Comparison of ENCODE assay signal across 29 cellular contexts in the genomic region with DNA sequence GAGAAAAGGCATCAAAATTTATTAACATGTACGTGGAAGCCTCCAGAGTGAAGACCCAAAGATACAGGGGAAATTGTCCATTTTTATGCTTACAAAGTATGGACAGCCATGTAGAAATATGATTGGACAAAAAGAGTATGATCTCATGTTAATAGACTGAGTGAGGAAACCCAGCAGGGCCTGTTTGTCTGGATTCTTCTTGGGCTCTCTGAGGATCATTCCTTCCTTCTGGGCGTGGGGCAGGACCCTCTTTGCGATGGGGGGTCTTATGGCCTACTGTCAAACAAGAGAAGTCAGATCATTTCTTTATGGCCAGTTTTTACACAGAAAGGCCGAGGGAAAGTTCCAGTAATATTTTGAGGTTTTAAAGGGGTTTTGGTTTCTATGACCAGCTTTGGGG.
DNase-seq lines count a peak whose midpoint lies in the region; ATAC-seq and TF ChIP-seq lines count a peak whose summit lies in the region.
"Had no signal": no experiment of that assay in that cellular context is flagged by ENCODE, and none has a peak within 500 bp of the region (broad histone marks: within the 10 kb centered on the region; RNA-seq: fewer than 3 reads in every experiment).

No MANE protein-coding gene starts in this region.

- H3K4me2 ChIP-seq in GM23338, result no peak overlapping the region

- no peak overlapping the region for H2AFZ ChIP-seq in GM23338

- ATAC-seq in GM23338 (no peak), activated B cell treated with CpG ODN at 0.5 μM for 24 hours (ENCODE audit: low read depth) (no peak)
- ATAC-seq: left lobe of liver; naive thymus-derived CD8-positive, alpha-beta T cell had no signal

- no peaks in the 10 kb centered on the region for H3K9me2 ChIP-seq in GM23338 (ENCODE audit: insufficient read depth)

- H3K36me3 Mint-ChIP-seq in GM23338 (ENCODE audit: low read depth) (no peaks in the 10 kb centered on the region), activated B cell treated with CpG ODN at 0.5 μM for 24 hours (ENCODE audit: low read depth) (peaks cover 56% of the 10 kb centered on the region), progenitor cell of endocrine pancreas (ENCODE audit: insufficient read depth) (peaks cover 1% of the 10 kb centered on the region)

- POLR2A ChIA-PET in activated B cell treated with CpG ODN at 0.5 μM for 24 hours (lab: Charles Lee), result no interaction called here

- H3K27me3 Mint-ChIP-seq in GM23338 (ENCODE audit: insufficient read depth, low read depth, poor library complexity), result peaks cover 2% of the 10 kb centered on the region
- H3K27me3 Mint-ChIP-seq in activated B cell treated with CpG ODN at 0.5 μM for 24 hours, result no peaks in the 10 kb centered on the region
- H3K27me3 Mint-ChIP-seq in progenitor cell of endocrine pancreas, result no peaks in the 10 kb centered on the region
- H3K27me3 Mint-ChIP-seq: activated naive CD4-positive, alpha-beta T cell treated with anti-CD3 and anti-CD28 coated beads, Interleukin-2, amount 50 U/mL, for 24 hours; naive thymus-derived CD8-positive, alpha-beta T cell; stimulated activated naive CD8-positive, alpha-beta T cell treated with anti-CD3 and anti-CD28 coated beads, Interleukin-15, Interleukin-2, amounts not matched to agents 100 ng/mL and 50 ng/mL, for 24 hours had no signal

- DNase-seq in GM23338 (ENCODE audit: low spot score) (no peak), activated B cell treated with CpG ODN at 0.5 μM for 24 hours (no peak), progenitor cell of endocrine pancreas (ENCODE audit: low spot score, unreplicated experiment) (no peak), WERI-Rb-1 (no peak), NCI-H1436 treated with DMSO at 0.1 percent for 48 hours (lab: John Stamatoyannopoulos, UW) (no peak), OCI-M2 (lab: John Stamatoyannopoulos, UW; ENCODE audit: unreplicated experiment) (no peak)
- DNase-seq in effector CD8-positive, alpha-beta T cell (lab: John Stamatoyannopoulos, UW), result no peak
- DNase-seq: activated CD4-positive, alpha-beta T cell treated with anti-CD3 and anti-CD28 coated beads for 4 hours; amniotic stem cell; brain microvascular endothelial cell; DMS153; erythroblast; IMR-90; midbrain; naive thymus-derived CD8-positive, alpha-beta T cell; NCI-H1436; NCI-H345; NCI-H774; pancreas; retina; SJCRH30; small intestine; SW 1271; transverse colon had no signal

- H3K27ac ChIP-seq in GM23338 (ENCODE audit: low read depth) (0 out of 2 replicates have a peak overlapping the region, but pooled peaks have one; percentile 2), mesodermal cell (ENCODE audit: low read depth, low read length, severe bottlenecking) (peak overlapping the region; percentile 63), WERI-Rb-1 (no peak overlapping the region)
- H3K27ac ChIP-seq: brain microvascular endothelial cell, pancreas, transverse colon had no signal

- TF ChIP-seq CTCF in GM23338 (conservative IDR thresholded peaks at IDR 0.05; ENCODE audit: low read depth in 2 of 2) (no peak), activated B cell treated with CpG ODN at 0.5 μM for 24 hours (IDR thresholded peaks at IDR 0.05) (no peak), progenitor cell of endocrine pancreas (IDR thresholded peaks at IDR 0.05; ENCODE audit: unreplicated experiment) (no peak), WERI-Rb-1 (IDR thresholded peaks at IDR 0.05; ENCODE audit: low read depth, low read length) (no peak)

- no peaks in the 10 kb centered on the region for H3F3A ChIP-seq in GM23338 (replicated peaks; ENCODE audit: low read depth)

- H3K27me3 ChIP-seq in GM23338 (ENCODE audit: insufficient read depth), result no peaks in the 10 kb centered on the region
- no peaks in the 10 kb centered on the region for H3K27me3 ChIP-seq in WERI-Rb-1 (ENCODE audit: insufficient read depth, low read depth, severe bottlenecking)
- H3K27me3 ChIP-seq: brain microvascular endothelial cell, pancreas, SJCRH30, transverse colon had no signal

- H3K36me3 ChIP-seq in GM23338 (ENCODE audit: insufficient read depth) (no peaks in the 10 kb centered on the region), mesodermal cell (ENCODE audit: control insufficient read depth, insufficient read depth, low read length) (peaks cover 37% of the 10 kb centered on the region), WERI-Rb-1 (peaks cover 59% of the 10 kb centered on the region)
- H3K36me3 ChIP-seq: brain microvascular endothelial cell, pancreas, transverse colon had no signal

- H3K9me3 ChIP-seq in mesodermal cell (ENCODE audit: control insufficient read depth, low read length) (no peaks in the 10 kb centered on the region), WERI-Rb-1 (ENCODE audit: severe bottlenecking) (no peaks in the 10 kb centered on the region)
- H3K9me3 ChIP-seq: pancreas, SJCRH30, transverse colon had no signal

- H3K4me1 Mint-ChIP-seq in GM23338, result peaks cover 55% of the 10 kb centered on the region
- H3K4me1 Mint-ChIP-seq in activated B cell treated with CpG ODN at 0.5 μM for 24 hours, result peaks cover 25% of the 10 kb centered on the region
- peaks cover 40% of the 10 kb centered on the region for H3K4me1 Mint-ChIP-seq in progenitor cell of endocrine pancreas (ENCODE audit: low read depth)

- H3K9me3 Mint-ChIP-seq in GM23338 (no peaks in the 10 kb centered on the region), activated B cell treated with CpG ODN at 0.5 μM for 24 hours (no peaks in the 10 kb centered on the region), progenitor cell of endocrine pancreas (ENCODE audit: low read depth) (no peaks in the 10 kb centered on the region)
- H3K9me3 Mint-ChIP-seq: activated naive CD4-positive, alpha-beta T cell treated with anti-CD3 and anti-CD28 coated beads, Interleukin-2, amount 50 U/mL, for 24 hours; activated T-helper 2 cell treated with anti-CD3 and anti-CD28 coated beads, Interferon-gamma antibody, Interleukin-2, Interleukin-4, amounts not matched to agents 10 μg/mL and 5 μg/mL and 100 μg/mL, durations not matched to agents 14 hours and 24 hours and 36 hours; naive thymus-derived CD8-positive, alpha-beta T cell; stimulated activated naive CD8-positive, alpha-beta T cell treated with anti-CD3 and anti-CD28 coated beads, Interleukin-15, Interleukin-2, amounts not matched to agents 100 ng/mL and 50 ng/mL, for 24 hours had no signal

- H3K4me3 Mint-ChIP-seq in GM23338 (no peak overlapping the region), activated B cell treated with CpG ODN at 0.5 μM for 24 hours (no peak overlapping the region), progenitor cell of endocrine pancreas (ENCODE audit: low read depth) (no peak overlapping the region)
- H3K4me3 Mint-ChIP-seq: activated naive CD4-positive, alpha-beta T cell treated with anti-CD3 and anti-CD28 coated beads, Interleukin-2, amount 50 U/mL, for 24 hours; naive thymus-derived CD8-positive, alpha-beta T cell; stimulated activated naive CD8-positive, alpha-beta T cell treated with anti-CD3 and anti-CD28 coated beads, Interleukin-15, Interleukin-2, amounts not matched to agents 100 ng/mL and 50 ng/mL, for 24 hours had no signal

- H3K4me3 ChIP-seq in GM23338 (no peak overlapping the region), mesodermal cell (ENCODE audit: extremely low read depth, insufficient read depth, low read length, poor library complexity, severe bottlenecking) (no peak overlapping the region), WERI-Rb-1 (ENCODE audit: low read depth, low read length) (no peak overlapping the region)
- H3K4me3 ChIP-seq: pancreas, SJCRH30, transverse colon had no signal

- H3K4me1 ChIP-seq in GM23338 (ENCODE audit: insufficient read depth) (peaks cover 54% of the 10 kb centered on the region), mesodermal cell (ENCODE audit: control insufficient read depth, insufficient read depth, low read length, poor library complexity, severe bottlenecking) (peaks cover 54% of the 10 kb centered on the region)

- 95 to 100% methylated on average over 2 to 3 of the region's 4 CpGs for WGBS in mesodermal cell (ENCODE audit: insufficient coverage in 2 of 2), 2 experiments

- no peaks in the 10 kb centered on the region for H4K20me1 ChIP-seq in GM23338 (replicated peaks; ENCODE audit: insufficient read depth)

- no peaks in the 10 kb centered on the region for H3K79me2 ChIP-seq in GM23338 (replicated peaks; ENCODE audit: insufficient read depth)

- H3K27ac Mint-ChIP-seq in GM23338 (0 out of 2 replicates have a peak overlapping the region, but pooled peaks have one; percentile 22), activated B cell treated with CpG ODN at 0.5 μM for 24 hours (peak overlapping the region; percentile 50), progenitor cell of endocrine pancreas (peak overlapping the region; percentile 90)
- H3K27ac Mint-ChIP-seq: activated naive CD4-positive, alpha-beta T cell treated with anti-CD3 and anti-CD28 coated beads, Interleukin-2, amount 50 U/mL, for 24 hours; activated T-helper 2 cell treated with anti-CD3 and anti-CD28 coated beads, Interferon-gamma antibody, Interleukin-2, Interleukin-4, amounts not matched to agents 10 μg/mL and 5 μg/mL and 100 μg/mL, durations not matched to agents 14 hours and 24 hours and 36 hours; stimulated activated naive CD8-positive, alpha-beta T cell treated with anti-CD3 and anti-CD28 coated beads, Interleukin-15, Interleukin-2, amounts not matched to agents 100 ng/mL and 50 ng/mL, for 24 hours had no signal

- CTCF ChIA-PET in activated B cell treated with CpG ODN at 0.5 μM for 24 hours (lab: Charles Lee), result no interaction called here

- intact Hi-C loops in activated B cell treated with CpG ODN at 0.5 μM for 24 hours (cut with micrococcal nuclease), result no loop called here

TF ChIP-seq in GM23338, 12 proteins besides CTCF, POLR2A, EP300 and RAD21 (continues in another document):
- TF ChIP-seq, protein P1, sequence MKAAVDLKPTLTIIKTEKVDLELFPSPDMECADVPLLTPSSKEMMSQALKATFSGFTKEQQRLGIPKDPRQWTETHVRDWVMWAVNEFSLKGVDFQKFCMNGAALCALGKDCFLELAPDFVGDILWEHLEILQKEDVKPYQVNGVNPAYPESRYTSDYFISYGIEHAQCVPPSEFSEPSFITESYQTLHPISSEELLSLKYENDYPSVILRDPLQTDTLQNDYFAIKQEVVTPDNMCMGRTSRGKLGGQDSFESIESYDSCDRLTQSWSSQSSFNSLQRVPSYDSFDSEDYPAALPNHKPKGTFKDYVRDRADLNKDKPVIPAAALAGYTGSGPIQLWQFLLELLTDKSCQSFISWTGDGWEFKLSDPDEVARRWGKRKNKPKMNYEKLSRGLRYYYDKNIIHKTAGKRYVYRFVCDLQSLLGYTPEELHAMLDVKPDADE (IDR thresholded peaks at IDR 0.05), result no peak
- TF ChIP-seq EZH2phosphoT487 (IDR thresholded peaks at IDR 0.05; ENCODE audit: unreplicated experiment) (no peak), JUNB (IDR thresholded peaks at IDR 0.05; ENCODE audit: unreplicated experiment) (no peak), ZNF114 (CRISPR knock-in tag; IDR thresholded peaks at IDR 0.05) (no peak)

Comparison
In these comparisons a context has a peak if more than half of its experiments do, and no peak if none do; other contexts are left out.
1. H3K27ac Mint-ChIP-seq: peak in every context shown above with its lines; median percentile 90 in progenitor cell of endocrine pancreas; 50 in activated B cell treated with CpG ODN at 0.5 μM for 24 hours; 22 in GM23338.